In genomic region chr6:119484598-119484997, GRCh38 we compare ENCODE assay signal across 14 cellular contexts.
DNase-seq lines count a peak whose midpoint lies in the region; TF ChIP-seq lines count a peak whose summit lies in the region.
"Had no signal": no experiment of that assay in that cellular context is flagged by ENCODE, and none has a peak within 500 bp of the region (broad histone marks: within the 10 kb centered on the region; RNA-seq: fewer than 3 reads in every experiment).

No MANE protein-coding gene starts in this region.

- no peaks in the 10 kb centered on the region for H3F3A ChIP-seq in SK-N-SH (replicated peaks; ENCODE audit: insufficient read depth)

- H3K9me2 ChIP-seq in SK-N-SH = no peaks in the 10 kb centered on the region

- H3K4me1 ChIP-seq in SK-N-SH (ENCODE audit: control insufficient read depth in 1 of 2, insufficient read depth in 2 of 2, low read depth in 1 of 2, low read length in 1 of 2) (no peaks in the 10 kb centered on the region; a peak in 1 of 4 replicates), prostate gland (replicated peaks) (no peaks in the 10 kb centered on the region)

- TF ChIP-seq EP300 in SK-N-SH (IDR thresholded peaks at IDR 0.05; ENCODE audit: borderline replicate concordance in 1 of 2, low read depth in 1 of 2, low read length in 1 of 2) = peak in 1 of 2 experiments; percentile 48; a peak in 1 of 4 replicates

- TF ChIP-seq POLR2A in prostate gland (IDR thresholded peaks at IDR 0.05) = no peak

- no peak for TF ChIP-seq RAD21 in SK-N-SH (IDR thresholded peaks at IDR 0.05; ENCODE audit: low read length)

- intact Hi-C loops in prostate gland (cut with DNase I) = no loop called here

- H3K4me3 ChIP-seq in SK-N-SH (ENCODE audit: low read depth in 2 of 2, low read length in 1 of 2) (no peak overlapping the region), fibroblast of pulmonary artery (replicated peaks; ENCODE audit: low read depth, low read length) (no peak overlapping the region), prostate gland (no peak overlapping the region)

- no peak overlapping the region for H3K9ac ChIP-seq in SK-N-SH

- H3K27ac ChIP-seq in SK-N-SH (ENCODE audit: low read depth in 2 of 2, low read length in 1 of 2) (no peak overlapping the region), prostate gland (no peak overlapping the region)
- H3K27ac ChIP-seq: VCaP had no signal

- H3K9me3 ChIP-seq in SK-N-SH (no peaks in the 10 kb centered on the region), prostate gland (no peaks in the 10 kb centered on the region)

- CTCF ChIA-PET in SK-N-SH (lab: Yijun Ruan, JAX) = no interaction called here

- POLR2A ChIA-PET in SK-N-SH (lab: Yijun Ruan, JAX) = no interaction called here

- no peaks in the 10 kb centered on the region for H4K20me1 ChIP-seq in SK-N-SH (ENCODE audit: insufficient read depth)

- H3K4me2 ChIP-seq in SK-N-SH = no peak overlapping the region

- TF ChIP-seq CTCF in SK-N-SH (IDR thresholded peaks at IDR 0.05) = no peak
- TF ChIP-seq CTCF in fibroblast of pulmonary artery (IDR thresholded peaks at IDR 0.05; ENCODE audit: low read length, missing control alignments) = no peak
- no peak for TF ChIP-seq CTCF in prostate gland (IDR thresholded peaks at IDR 0.05)

- H2AFZ ChIP-seq in SK-N-SH (ENCODE audit: low read depth) = no peak overlapping the region

- H3K27me3 ChIP-seq in SK-N-SH (ENCODE audit: insufficient read depth) (no peaks in the 10 kb centered on the region), prostate gland (replicated peaks; ENCODE audit: insufficient read depth) (no peaks in the 10 kb centered on the region)

- H3K36me3 ChIP-seq in SK-N-SH (replicated peaks in 1 of 2; ENCODE audit: control insufficient read depth in 1 of 2, insufficient read depth in 2 of 2, low read length in 1 of 2) (no peaks in the 10 kb centered on the region), prostate gland (no peaks in the 10 kb centered on the region)

- DNase-seq in GM04503 (ENCODE audit: low read depth) = peak; percentile 92
- DNase-seq in SK-N-SH = no peak
- DNase-seq in fibroblast of pulmonary artery (ENCODE audit: low read depth) = peak; percentile 70
- peak; percentile 50 for DNase-seq in prostate gland (ENCODE audit: low spot score)
- DNase-seq in GDM1 (lab: John Stamatoyannopoulos, UW) = no peak
- DNase-seq in GF-D8 (lab: John Stamatoyannopoulos, UW) = no peak
- no peak for DNase-seq in activated CD4-positive, alpha-beta T cell treated with anti-CD3 and anti-CD28 coated beads, Interleukin-2, amount 50 U/mL, for 1 hour
- no peak for DNase-seq in central memory CD4-positive, alpha-beta T cell
- DNase-seq: activated T-cell treated with anti-CD3 and anti-CD28 coated beads, Interleukin-2, amount 50 U/mL, for 4 hours; cortex of kidney; hippocampal formation; NCI-H2081; stimulated activated CD4-positive, alpha-beta T cell treated with anti-CD3 and anti-CD28 coated beads, Interleukin-2, amount 100 ng/mL, for 24 hours had no signal

- H3K79me2 ChIP-seq in SK-N-SH (ENCODE audit: insufficient read depth) = no peaks in the 10 kb centered on the region

- WGBS in SK-N-SH (ENCODE audit: low lambda C conversion rate) = 42% methylated on average over 5 of the region's 5 CpGs
- WGBS in prostate gland = 27% methylated on average over 5 of the region's 5 CpGs

TF ChIP-seq in SK-N-SH, 30 proteins besides CTCF, POLR2A, EP300 and RAD21:
- TF ChIP-seq PBX3 (IDR thresholded peaks at IDR 0.05) (peak; percentile 62), NFIC (IDR thresholded peaks at IDR 0.05; ENCODE audit: borderline replicate concordance) (peak; percentile 66), RXRA (IDR thresholded peaks at IDR 0.05; ENCODE audit: borderline replicate concordance, low read depth) (peak; percentile 53; the same call in 1 of the 2 replicates), REST (IDR thresholded peaks at IDR 0.05; ENCODE audit: low read depth, low read length) (peak; percentile 84), JUND (IDR thresholded peaks at IDR 0.05) (peak; percentile 43; the same call in 1 of the 2 replicates), MAX (IDR thresholded peaks at IDR 0.05; ENCODE audit: low read depth) (peak; percentile 67), FOSL2 (IDR thresholded peaks at IDR 0.05; ENCODE audit: borderline replicate concordance, low read depth) (peak; percentile 61; the same call in 1 of the 2 replicates), MEF2A (IDR thresholded peaks at IDR 0.05; ENCODE audit: borderline replicate concordance, low read depth) (no peak), FOXJ3 (CRISPR knock-in tag; IDR thresholded peaks at IDR 0.05) (no peak), GATA2 (CRISPR knock-in tag; IDR thresholded peaks at IDR 0.05) (no peak), TEAD4 (IDR thresholded peaks at IDR 0.05; ENCODE audit: borderline replicate concordance, insufficient read depth) (peak; percentile 55; the same call in 1 of the 2 replicates), USF1 (IDR thresholded peaks at IDR 0.05; ENCODE audit: borderline replicate concordance, low read depth) (no peak), ZBTB33 (IDR thresholded peaks at IDR 0.05; ENCODE audit: borderline replicate concordance, low read depth) (no peak), EZH2phosphoT487 (IDR thresholded peaks at IDR 0.05; ENCODE audit: borderline replicate concordance, low read depth) (no peak), TCF12 (IDR thresholded peaks at IDR 0.05) (peak; percentile 67), FOXM1 (IDR thresholded peaks at IDR 0.05; ENCODE audit: low read depth) (no peak), ELF1 (IDR thresholded peaks at IDR 0.05) (no peak), RFX5 (IDR thresholded peaks at IDR 0.05; ENCODE audit: low read length) (no peak), TAF1 (IDR thresholded peaks at IDR 0.05; ENCODE audit: borderline replicate concordance, low read depth, low read length) (no peak), POLR2AphosphoS5 (IDR thresholded peaks at IDR 0.05; ENCODE audit: low read depth, low read length) (no peak)

Comparison
In these comparisons a context has a peak if more than half of its experiments do, and no peak if none do; other contexts are left out.
1. DNase-seq: peak in GM04503 (single experiment), fibroblast of pulmonary artery (single experiment) and prostate gland (single experiment); none in SK-N-SH (single experiment), GDM1 (single experiment), GF-D8 (single experiment), activated CD4-positive, alpha-beta T cell treated with anti-CD3 and anti-CD28 coated beads, Interleukin-2, amount 50 U/mL, for 1 hour (single experiment) and central memory CD4-positive, alpha-beta T cell (single experiment).